Comparison of ENCODE assay signal across 1 cellular context in genomic region chr20:45920795-45921617, GRCh38.
TF ChIP-seq lines count a peak whose summit lies in the region.

No MANE protein-coding gene starts in this region.

TF ChIP-seq in K562, 482 proteins besides CTCF, POLR2A, EP300 and RAD21:
- TF ChIP-seq SPI1 (IDR thresholded peaks at IDR 0.05; ENCODE audit: borderline replicate concordance, low read depth, low read length), result peak; percentile 50; the same call in 1 of the 2 replicates
- no peak for TF ChIP-seq ZNF146 (CRISPR knock-in tag; IDR thresholded peaks at IDR 0.05; ENCODE audit: unreplicated experiment)
- TF ChIP-seq EGR1 (conservative IDR thresholded peaks at IDR 0.05), result no peak
- peak; percentile 35; the same call in 1 of the 2 replicates for TF ChIP-seq CEBPG (CRISPR knock-in tag; IDR thresholded peaks at IDR 0.05)
- no peak for TF ChIP-seq CEBPG (tag; conservative IDR thresholded peaks at IDR 0.05 in 1 of 2, IDR thresholded peaks at IDR 0.05 in 1 of 2)
- TF ChIP-seq HES1 (IDR thresholded peaks at IDR 0.05; ENCODE audit: low read depth), result no peak
